13 cellular contexts compared by ENCODE assay signal in genomic region chr16:67679935-67680897, GRCh38. TPM values are rescaled to one million over a fixed set of nuclear protein-coding genes. Genes with fewer than 3 reads are reported as not detected.
DNase-seq lines count a peak whose midpoint lies in the region; ATAC-seq, FAIRE-seq and TF ChIP-seq lines count a peak whose summit lies in the region.
"Had no signal": no experiment of that assay in that cellular context is flagged by ENCODE, and none has a peak within 500 bp of the region (broad histone marks: within the 10 kb centered on the region; RNA-seq: fewer than 3 reads in every experiment).

No MANE protein-coding gene starts in this region.

- peaks cover 16% of the 10 kb centered on the region for H3K36me3 Mint-ChIP-seq in activated naive CD4-positive, alpha-beta T cell treated with anti-CD3 and anti-CD28 coated beads, Interleukin-2, amount 10 ng/mL, durations not matched to agents 7 days and 5 days
- H3K36me3 Mint-ChIP-seq in nephron progenitor cell (ENCODE audit: low read depth), result peaks cover 18% of the 10 kb centered on the region

- peaks cover 2% of the 10 kb centered on the region for H3K9me1 ChIP-seq in K562 (ENCODE audit: control insufficient read depth, insufficient read depth, low read length)

- ATAC-seq in K562, result no peak
- ATAC-seq: HCT116 had no signal

- H3K4me1 ChIP-seq in K562 (replicated peaks in 1 of 2; ENCODE audit: control insufficient read depth in 2 of 2, insufficient read depth in 2 of 2, low read length in 2 of 2), result no peaks in the 10 kb centered on the region; a peak in 2 of 5 replicates

- no peaks in the 10 kb centered on the region for H3K9me3 Mint-ChIP-seq in activated naive CD4-positive, alpha-beta T cell treated with anti-CD3 and anti-CD28 coated beads, Interleukin-2, amount 10 ng/mL, durations not matched to agents 7 days and 5 days
- no peaks in the 10 kb centered on the region for H3K9me3 Mint-ChIP-seq in nephron progenitor cell

- no peaks in the 10 kb centered on the region for H3K9me3 ChIP-seq in K562 (replicated peaks; ENCODE audit: control insufficient read depth, insufficient read depth, low read depth, low read length)

- no peak for DNase-seq in activated naive CD4-positive, alpha-beta T cell treated with anti-CD3 and anti-CD28 coated beads, Interleukin-2, amount 10 ng/mL, durations not matched to agents 7 days and 5 days
- DNase-seq in activated naive CD4-positive, alpha-beta T cell treated with anti-CD3 and anti-CD28 coated beads, Interleukin-2, amount 50 U/mL, for 16 hours, result no peak
- DNase-seq in K562 (ENCODE audit: extremely low read depth in 1 of 4, low spot score in 3 of 4), result no peak
- no peak for DNase-seq in nephron progenitor cell
- DNase-seq in stimulated activated CD4-positive, alpha-beta T cell treated with anti-CD3 and anti-CD28 coated beads, Interleukin-4, amount 100 ng/mL, for 24 hours, result no peak
- no peak for DNase-seq in NCI-H524 treated with DMSO at 0.1 percent for 48 hours (lab: John Stamatoyannopoulos, UW)
- no peak for DNase-seq in HTR-8/SVneo (ENCODE audit: insufficient read length, low spot score)
- DNase-seq in NCI-H187 (lab: John Stamatoyannopoulos, UW), result no peak
- DNase-seq: GM23248 had no signal

- in situ Hi-C loops in K562 (cut with MboI), result loop anchor here (10.0 kb wide), 1 partner anchor 365 kb away; no protein-coding TSS in a partner anchor

- no peak overlapping the region for H3K9ac ChIP-seq in K562 (ENCODE audit: insufficient read depth in 1 of 2, low read depth in 2 of 2, low read length in 2 of 2)
- H3K9ac ChIP-seq: GM23248 had no signal

- FAIRE-seq in K562 (lab: Jason Lieb, UNC) (no peak), HTR-8/SVneo (lab: Jason Lieb, UNC) (no peak)
- FAIRE-seq: H54 had no signal

- H3K27ac Mint-ChIP-seq in activated naive CD4-positive, alpha-beta T cell treated with anti-CD3 and anti-CD28 coated beads, Interleukin-2, amount 10 ng/mL, durations not matched to agents 7 days and 5 days, result peak overlapping the region; percentile 54
- H3K27ac Mint-ChIP-seq in nephron progenitor cell, result peak overlapping the region; percentile 51

- TF ChIP-seq EP300 in K562 (IDR thresholded peaks at IDR 0.05; ENCODE audit: low read length), result no peak

- H2AFZ ChIP-seq in K562 (ENCODE audit: low read depth, low read length), result no peak overlapping the region
- H2AFZ ChIP-seq: GM23248 had no signal

- CTCF ChIA-PET in activated naive CD4-positive, alpha-beta T cell treated with anti-CD3 and anti-CD28 coated beads, Interleukin-2, amount 10 ng/mL, durations not matched to agents 7 days and 5 days (lab: Charles Lee), result interaction anchor here (0.9 to 1.3 kb wide), 3 partner anchors 12 to 203 kb away, joined by 3 to 4 read pairs (median 4); no protein-coding TSS in a partner anchor
- CTCF ChIA-PET in K562 (lab: Yijun Ruan, JAX; ENCODE audit: low intra/inter-chr PET ratio), result no interaction called here

- BruUV-seq in K562 (replicated peaks; lab: Mats Ljungman, UMichigan), result no TSS peak

- no peaks in the 10 kb centered on the region for H3K27me3 Mint-ChIP-seq in activated naive CD4-positive, alpha-beta T cell treated with anti-CD3 and anti-CD28 coated beads, Interleukin-2, amount 10 ng/mL, durations not matched to agents 7 days and 5 days
- H3K27me3 Mint-ChIP-seq in nephron progenitor cell (ENCODE audit: low read depth, poor library complexity), result no peaks in the 10 kb centered on the region

- no peak overlapping the region for H3K4me3 ChIP-seq in K562
- H3K4me3 ChIP-seq: GM23248 had no signal

- no peak overlapping the region for H3K4me3 Mint-ChIP-seq in activated naive CD4-positive, alpha-beta T cell treated with anti-CD3 and anti-CD28 coated beads, Interleukin-2, amount 10 ng/mL, durations not matched to agents 7 days and 5 days
- H3K4me3 Mint-ChIP-seq in nephron progenitor cell, result no peak overlapping the region

- H3K79me2 ChIP-seq in K562 (ENCODE audit: control insufficient read depth, insufficient read depth, low read length), result no peaks in the 10 kb centered on the region

- TF ChIP-seq RAD21 in K562 (CRISPR knock-in tag; conservative IDR thresholded peaks at IDR 0.05 in 1 of 2, IDR thresholded peaks at IDR 0.05 in 1 of 2), result no peak

- H3K27ac ChIP-seq in K562 (ENCODE audit: extremely low read depth, low read depth, low read length), result no peak overlapping the region
- H3K27ac ChIP-seq: GM23248 had no signal

- POLR2A ChIA-PET in K562 (lab: Yijun Ruan, JAX), result interaction anchor here (0.9 kb wide), 1 partner anchor 13 kb away, joined by 3 read pairs; no protein-coding TSS in a partner anchor

- peaks cover 10% of the 10 kb centered on the region for H3K4me1 Mint-ChIP-seq in activated naive CD4-positive, alpha-beta T cell treated with anti-CD3 and anti-CD28 coated beads, Interleukin-2, amount 10 ng/mL, durations not matched to agents 7 days and 5 days
- peaks cover 6% of the 10 kb centered on the region for H3K4me1 Mint-ChIP-seq in nephron progenitor cell

- H3K36me3 ChIP-seq in K562 (ENCODE audit: control insufficient read depth, insufficient read depth, low read length), result peaks cover 25% of the 10 kb centered on the region; the same call in 2 of the 3 replicates

- H4K20me1 ChIP-seq in K562 (replicated peaks; ENCODE audit: control insufficient read depth, insufficient read depth, low read length), result peaks cover 6% of the 10 kb centered on the region; the same call in 1 of the 2 replicates

- no peaks in the 10 kb centered on the region for H3K27me3 ChIP-seq in K562 (ENCODE audit: control insufficient read depth in 2 of 2, insufficient read depth in 2 of 2, low read length in 2 of 2)

- no peak overlapping the region for H3K4me2 ChIP-seq in K562 (ENCODE audit: insufficient read depth, low read length)

- intact Hi-C loops in K562 (cut with micrococcal nuclease), result no loop called here

- no peak for TF ChIP-seq POLR2A in K562 (conservative IDR thresholded peaks at IDR 0.05)

- no peak for TF ChIP-seq CTCF in K562 (IDR thresholded peaks at IDR 0.05 in 2 of 3, conservative IDR thresholded peaks at IDR 0.05 in 1 of 3; ENCODE audit: insufficient read depth in 2 of 3, low read depth in 1 of 3, low read length in 3 of 3)
- no peak for TF ChIP-seq CTCF in nephron progenitor cell (IDR thresholded peaks at IDR 0.05)

- WGBS in K562 (ENCODE audit: insufficient coverage, low coverage, missing lambda C conversion rate), result 77% methylated on average over 10 of the region's 10 CpGs

RNA-seq across cellular contexts. Expression of gene C16orf86, which starts 13.6 kb away (rescaled TPM):
- total RNA-seq in K562 (2011; cell fraction: chromatin; rRNA removed; ENCODE audit: low replicate concordance), result 0.25 and 0.76 TPM in 2 replicates
- 0.79 and 1.0 TPM in 2 replicates for total RNA-seq in K562 (2011; cell fraction: nucleolus; rRNA removed)
- total RNA-seq in K562 (2011; cell fraction: nucleoplasm; rRNA removed), result 0.29 and 1.3 TPM in 2 replicates
- total RNA-seq in K562 (2014; rRNA removed) (0.94 and 1.2 TPM in 2 replicates), K562 (2014; rRNA removed; fragmentation: Illumina TruSeq; extraction: Trizol) (not detected in 2 replicates), K562 (2015; rRNA removed; fragmentation: Illumina TruSeq; extraction: Trizol) (0.22 and 0.34 TPM in 2 replicates), K562 (2021) (0.33 and 2.2 TPM in 2 replicates)
- polyA plus RNA-seq in K562 (2011; rRNA removed) (0.15 and 0.37 TPM in 2 replicates), K562 (2014; fragmentation: Illumina TruSeq; extraction: Trizol) (0.13 and 0.26 TPM in 2 replicates), K562 (2014; fragmentation: Nextera tagmentation; extraction: Ambion mirVana) (not detected), K562 (2014; rRNA removed) (0.74 and 0.76 TPM in 2 replicates)
- 0.43 and 0.48 TPM in 2 replicates for polyA plus RNA-seq in K562 (2011; cell fraction: cytosol; rRNA removed)
- 1.4 and 2.2 TPM in 2 replicates for polyA plus RNA-seq in K562 (2011; cell fraction: nucleus; rRNA removed)
- 0.56 and 1.4 TPM in 2 replicates for polyA plus RNA-seq in K562 (2012)
- not detected in 2 replicates for polyA minus RNA-seq in K562 (2011; rRNA and poly(A)+ RNA removed)
- polyA minus RNA-seq in K562 (2011; cell fraction: cytosol; rRNA and poly(A)+ RNA removed), result not detected in 2 replicates
- 0.54 and 0.56 TPM in 2 replicates for polyA minus RNA-seq in K562 (2011; cell fraction: nucleus; rRNA and poly(A)+ RNA removed)
- total RNA-seq: A673, Daoy had no signal

RNA-seq across cellular contexts. Expression of gene ENKD1, which starts 13.7 kb away (rescaled TPM):
- 9.2 and 22.5 TPM in 2 replicates for total RNA-seq in K562 (2011; cell fraction: chromatin; rRNA removed; ENCODE audit: low replicate concordance)
- 20.0 and 29.5 TPM in 2 replicates for total RNA-seq in K562 (2011; cell fraction: nucleolus; rRNA removed)
- 11.5 and 14.6 TPM in 2 replicates for total RNA-seq in K562 (2011; cell fraction: nucleoplasm; rRNA removed)
- total RNA-seq in K562 (2014; rRNA removed) (26.4 and 26.9 TPM in 2 replicates), K562 (2014; rRNA removed; fragmentation: Illumina TruSeq; extraction: Trizol) (5.2 and 6.9 TPM in 2 replicates), K562 (2015; rRNA removed; fragmentation: Illumina TruSeq; extraction: Trizol) (10.0 and 10.4 TPM in 2 replicates), K562 (2021) (21.2 and 21.4 TPM in 2 replicates)
- polyA plus RNA-seq in K562 (2011; rRNA removed) (8.3 and 10.0 TPM in 2 replicates), K562 (2014; fragmentation: Illumina TruSeq; extraction: Trizol) (4.4 and 11.6 TPM in 2 replicates), K562 (2014; fragmentation: Nextera tagmentation; extraction: Ambion mirVana) (1 to 10 TPM; 1.1 to 1.6 TPM), K562 (2014; rRNA removed) (25.2 and 27.2 TPM in 2 replicates)
- 10.7 and 27.8 TPM in 2 replicates for polyA plus RNA-seq in K562 (2011; cell fraction: cytosol; rRNA removed)
- 31.0 and 66.3 TPM in 2 replicates for polyA plus RNA-seq in K562 (2011; cell fraction: nucleus; rRNA removed)
- polyA plus RNA-seq in K562 (2012), result 15.3 and 19.8 TPM in 2 replicates
- 2.5 and 3.0 TPM in 2 replicates for polyA minus RNA-seq in K562 (2011; rRNA and poly(A)+ RNA removed)
- 5.2 and 8.1 TPM in 2 replicates for polyA minus RNA-seq in K562 (2011; cell fraction: cytosol; rRNA and poly(A)+ RNA removed)
- 6.9 and 8.1 TPM in 2 replicates for polyA minus RNA-seq in K562 (2011; cell fraction: nucleus; rRNA and poly(A)+ RNA removed)

RNA-seq across cellular contexts. Expression of gene PARD6A, which starts 19.5 kb away (rescaled TPM):
- 0.33 and 0.72 TPM in 2 replicates for total RNA-seq in K562 (2011; cell fraction: chromatin; rRNA removed; ENCODE audit: low replicate concordance)
- total RNA-seq in K562 (2011; cell fraction: nucleolus; rRNA removed), result 0.50 and 1.1 TPM in 2 replicates
- total RNA-seq in K562 (2011; cell fraction: nucleoplasm; rRNA removed), result 0.44 and 0.46 TPM in 2 replicates
- total RNA-seq in K562 (2014; rRNA removed) (1.00 and 1.8 TPM in 2 replicates), K562 (2014; rRNA removed; fragmentation: Illumina TruSeq; extraction: Trizol) (0.26 and 0.44 TPM in 2 replicates), K562 (2015; rRNA removed; fragmentation: Illumina TruSeq; extraction: Trizol) (0.14 and 0.68 TPM in 2 replicates), K562 (2021) (0.85 and 2.0 TPM in 2 replicates)
- polyA plus RNA-seq in K562 (2011; rRNA removed) (0.42 and 0.52 TPM in 2 replicates), K562 (2014; fragmentation: Illumina TruSeq; extraction: Trizol) (0.28 and 0.75 TPM in 2 replicates), K562 (2014; fragmentation: Nextera tagmentation; extraction: Ambion mirVana) (under 1 TPM; 0.04 to 0.13 TPM), K562 (2014; rRNA removed) (0.46 and 0.81 TPM in 2 replicates)
- 1.4 and 3.0 TPM in 2 replicates for polyA plus RNA-seq in K562 (2011; cell fraction: cytosol; rRNA removed)
- polyA plus RNA-seq in K562 (2011; cell fraction: nucleus; rRNA removed), result 0.72 and 1.5 TPM in 2 replicates
- polyA plus RNA-seq in K562 (2012), result 0.83 and 1.0 TPM in 2 replicates
- polyA minus RNA-seq in K562 (2011; rRNA and poly(A)+ RNA removed), result not detected in 2 replicates
- polyA minus RNA-seq in K562 (2011; cell fraction: cytosol; rRNA and poly(A)+ RNA removed), result not detected in 2 replicates
- 0.27 and 1.00 TPM in 2 replicates for polyA minus RNA-seq in K562 (2011; cell fraction: nucleus; rRNA and poly(A)+ RNA removed)

RNA-seq across cellular contexts. Expression of gene ACD, which starts 20.2 kb away (rescaled TPM):
- 27.7 and 92.8 TPM in 2 replicates for total RNA-seq in K562 (2011; cell fraction: chromatin; rRNA removed; ENCODE audit: low replicate concordance)
- total RNA-seq in K562 (2011; cell fraction: nucleolus; rRNA removed), result 78.5 and 91.1 TPM in 2 replicates
- 47.1 and 51.1 TPM in 2 replicates for total RNA-seq in K562 (2011; cell fraction: nucleoplasm; rRNA removed)
- total RNA-seq in K562 (2014; rRNA removed) (34.9 and 46.5 TPM in 2 replicates), K562 (2014; rRNA removed; fragmentation: Illumina TruSeq; extraction: Trizol) (6.1 and 9.0 TPM in 2 replicates), K562 (2015; rRNA removed; fragmentation: Illumina TruSeq; extraction: Trizol) (18.5 and 19.7 TPM in 2 replicates), K562 (2021) (44.9 and 47.4 TPM in 2 replicates)
- polyA plus RNA-seq in K562 (2011; rRNA removed) (19.2 and 33.4 TPM in 2 replicates), K562 (2014; fragmentation: Illumina TruSeq; extraction: Trizol) (25.8 and 34.6 TPM in 2 replicates), K562 (2014; fragmentation: Nextera tagmentation; extraction: Ambion mirVana) (1 to 10 TPM; 4.2 to 4.5 TPM), K562 (2014; rRNA removed) (36.5 and 40.0 TPM in 2 replicates)
- polyA plus RNA-seq in K562 (2011; cell fraction: cytosol; rRNA removed), result 30.9 and 49.1 TPM in 2 replicates
- 129 and 135 TPM in 2 replicates for polyA plus RNA-seq in K562 (2011; cell fraction: nucleus; rRNA removed)
- polyA plus RNA-seq in K562 (2012), result 39.1 and 47.2 TPM in 2 replicates
- polyA minus RNA-seq in K562 (2011; rRNA and poly(A)+ RNA removed), result 7.4 and 10.3 TPM in 2 replicates
- polyA minus RNA-seq in K562 (2011; cell fraction: cytosol; rRNA and poly(A)+ RNA removed), result 21.4 and 34.7 TPM in 2 replicates
- polyA minus RNA-seq in K562 (2011; cell fraction: nucleus; rRNA and poly(A)+ RNA removed), result 34.5 and 45.7 TPM in 2 replicates

RNA-seq across cellular contexts. Expression of gene CARMIL2, which starts 35.3 kb away (rescaled TPM):
- total RNA-seq in K562 (2011; cell fraction: chromatin; rRNA removed; ENCODE audit: low replicate concordance), result 5.5 and 22.6 TPM in 2 replicates
- 12.2 and 15.7 TPM in 2 replicates for total RNA-seq in K562 (2011; cell fraction: nucleolus; rRNA removed)
- total RNA-seq in K562 (2011; cell fraction: nucleoplasm; rRNA removed), result 5.3 and 7.8 TPM in 2 replicates
- total RNA-seq in K562 (2014; rRNA removed) (0.20 and 1.0 TPM in 2 replicates), K562 (2014; rRNA removed; fragmentation: Illumina TruSeq; extraction: Trizol) (0.19 TPM in 1 of 2 replicates, not detected in the other), K562 (2015; rRNA removed; fragmentation: Illumina TruSeq; extraction: Trizol) (0.38 and 0.43 TPM in 2 replicates), K562 (2021) (2.1 and 2.9 TPM in 2 replicates)
- polyA plus RNA-seq in K562 (2011; rRNA removed) (0.79 and 0.99 TPM in 2 replicates), K562 (2014; fragmentation: Illumina TruSeq; extraction: Trizol) (0.39 and 0.57 TPM in 2 replicates), K562 (2014; fragmentation: Nextera tagmentation; extraction: Ambion mirVana) (not detected), K562 (2014; rRNA removed) (0.95 and 1.0 TPM in 2 replicates)
- polyA plus RNA-seq in K562 (2011; cell fraction: cytosol; rRNA removed), result 0.56 and 1.4 TPM in 2 replicates
- polyA plus RNA-seq in K562 (2011; cell fraction: nucleus; rRNA removed), result 6.4 and 17.4 TPM in 2 replicates
- 0.91 and 4.2 TPM in 2 replicates for polyA plus RNA-seq in K562 (2012)
- polyA minus RNA-seq in K562 (2011; rRNA and poly(A)+ RNA removed), result 0.60 and 1.3 TPM in 2 replicates
- polyA minus RNA-seq in K562 (2011; cell fraction: cytosol; rRNA and poly(A)+ RNA removed), result 1.4 and 2.6 TPM in 2 replicates
- 1.8 and 5.1 TPM in 2 replicates for polyA minus RNA-seq in K562 (2011; cell fraction: nucleus; rRNA and poly(A)+ RNA removed)
- total RNA-seq: GM23248 had no signal
